In genomic region chr14:87153901-87154300, GRCh38 we compare ENCODE assay signal across 9 cellular contexts.
"Had no signal": no experiment of that assay in that cellular context is flagged by ENCODE, and none has a peak within 500 bp of the region (broad histone marks: within the 10 kb centered on the region; RNA-seq: fewer than 3 reads in every experiment).

No MANE protein-coding gene starts in this region.

- H2AFZ ChIP-seq: GM23248 had no signal

- DNase-seq: GM23248, H9, HCEC 1CT, KBM-7 had no signal

- H3K4me3 ChIP-seq: GM23248 had no signal

- H3K9ac ChIP-seq: GM23248, KMS-11 had no signal

- H3K36me3 Mint-ChIP-seq: IgD-negative memory B cell had no signal

- H3K4me2 ChIP-seq: KMS-11 had no signal

- H3K27ac Mint-ChIP-seq: H9 had no signal

- H3K27ac ChIP-seq: GM23248, HL-60, KMS-11 had no signal

- FAIRE-seq: H1, H54 had no signal

- H3K27me3 Mint-ChIP-seq: IgD-negative memory B cell had no signal

- H3K4me3 Mint-ChIP-seq: H9, IgD-negative memory B cell had no signal
